Comparison of ENCODE assay signal across 24 cellular contexts in the genomic region with DNA sequence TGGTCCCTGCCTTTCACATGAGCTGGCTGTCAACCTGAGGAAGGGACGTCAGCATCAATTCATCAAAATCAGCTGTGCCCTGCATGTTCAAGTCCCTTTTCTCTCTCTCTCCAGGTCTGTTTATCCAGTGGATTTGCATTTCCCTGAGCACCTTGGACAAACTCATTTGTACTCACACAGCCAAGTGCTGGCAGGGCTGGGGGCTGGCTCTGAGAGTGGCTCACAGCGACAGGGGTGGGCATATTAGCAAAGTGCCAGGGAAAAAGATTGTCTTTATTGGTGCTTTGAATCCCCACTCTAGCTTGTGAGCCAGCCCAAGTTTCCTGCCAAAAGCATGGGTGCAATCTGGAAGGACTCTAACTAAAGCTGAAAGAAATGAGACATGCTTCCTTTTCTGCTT. TPM values are rescaled to one million over a fixed set of nuclear protein-coding genes. Genes with fewer than 3 reads are reported as not detected.
"Had no signal": no experiment of that assay in that cellular context is flagged by ENCODE, and none has a peak within 500 bp of the region (broad histone marks: within the 10 kb centered on the region; RNA-seq: fewer than 3 reads in every experiment).

No MANE protein-coding gene starts in this region.

- ATAC-seq: esophagus mucosa; heart right ventricle; natural killer cell treated with Interleukin-12 subunit alpha and Interleukin-12 subunit beta and Interleukin-15 and Interleukin-18, amount 100 ng/mL, for 72 hours; psoas muscle; right lobe of liver; stimulated activated effector memory CD8-positive, alpha-beta T cell treated with anti-CD3 and anti-CD28 coated beads, Interleukin-12 subunit alpha, Interleukin-12 subunit beta, amount 100 ng/mL, for 72 hours; stimulated activated naive CD8-positive, alpha-beta T cell treated with anti-CD3 and anti-CD28 coated beads, Interleukin-15, Interleukin-2, amounts not matched to agents 100 U/mL and 50 U/mL, for 24 hours had no signal

- H3K4me3 ChIP-seq: dorsolateral prefrontal cortex, heart right ventricle, neural progenitor cell, psoas muscle, right lobe of liver, tibial artery, upper lobe of left lung, uterus had no signal

- DNase-seq: cortex of kidney; dorsolateral prefrontal cortex; effector CD8-positive, alpha-beta T cell; heart right ventricle; kidney glomerular epithelial cell; occipital lobe; psoas muscle; retina; right lobe of liver; stimulated activated CD4-positive, alpha-beta T cell treated with anti-CD3 and anti-CD28 coated beads, Interleukin-4, amount 100 ng/mL, for 1 hour; stimulated activated CD8-positive, alpha-beta memory T cell treated with anti-CD3 and anti-CD28 coated beads, Interleukin-4, amount 100 ng/mL, for 48 hours; stimulated activated naive CD8-positive, alpha-beta T cell treated with anti-CD3 and anti-CD28 coated beads, Interleukin-15, Interleukin-2, amounts not matched to agents 100 U/mL and 50 U/mL, for 24 hours; tibial artery; upper lobe of left lung; uterus had no signal

- H3K27me3 ChIP-seq: neural progenitor cell, right lobe of liver, upper lobe of left lung, uterus had no signal

- H3K36me3 ChIP-seq: heart right ventricle, neural progenitor cell, right lobe of liver, tibial artery, upper lobe of left lung, uterus had no signal

- H3K27ac ChIP-seq: dorsolateral prefrontal cortex, heart right ventricle, neural progenitor cell, psoas muscle, right lobe of liver, tibial artery, upper lobe of left lung, uterus had no signal

- H3K9me3 ChIP-seq: psoas muscle, right lobe of liver, tibial artery, upper lobe of left lung, uterus had no signal

RNA-seq across cellular contexts. Expression of a gene that starts 56.6 kb away (rescaled TPM):
- total RNA-seq: esophagus mucosa, fibroblast of lung, frontal cortex, heart right ventricle, liver, lung microvascular endothelial cell, occipital lobe, psoas muscle, right lobe of liver, temporal lobe had no signal
